In the genomic region with DNA sequence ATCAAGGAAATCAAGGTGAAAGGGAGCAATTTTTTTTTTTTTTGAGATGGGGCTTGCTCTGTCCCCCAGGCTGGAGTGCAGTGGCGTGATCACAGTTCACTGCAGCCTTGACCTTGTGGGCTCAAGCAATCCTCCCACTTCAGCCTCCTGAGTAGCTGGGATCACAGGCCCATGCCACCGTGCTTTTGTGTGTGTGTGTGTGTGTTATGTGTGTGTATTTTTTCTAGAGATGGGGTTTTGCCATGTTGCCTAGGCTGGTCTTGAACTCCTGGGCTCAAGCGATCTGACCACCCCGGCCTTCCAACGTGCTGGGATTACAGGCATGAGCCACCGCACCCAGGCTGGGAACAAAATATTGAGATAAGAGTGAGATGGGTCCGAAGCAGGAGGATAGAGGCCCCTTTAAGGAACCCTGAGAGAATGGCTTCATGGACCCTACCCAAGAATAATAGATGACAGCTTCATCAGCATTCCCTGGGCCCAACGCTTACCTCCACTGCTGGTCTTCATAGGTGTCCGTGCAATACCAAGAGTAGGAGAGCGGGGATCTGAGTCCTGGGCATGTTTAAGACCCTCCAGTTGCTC, we compare ENCODE assay signal across 1 cellular context.
TF ChIP-seq lines count a peak whose summit lies in the region.

No MANE protein-coding gene starts in this region.

TF ChIP-seq in HCT116, 20 proteins besides CTCF, POLR2A, EP300 and RAD21:
- TF ChIP-seq SP1 (IDR thresholded peaks at IDR 0.05; ENCODE audit: low read depth): no peak
- no peak for TF ChIP-seq POLR2AphosphoS5 (IDR thresholded peaks at IDR 0.05; ENCODE audit: low read depth, low read length)
- no peak for TF ChIP-seq SRF (IDR thresholded peaks at IDR 0.05; ENCODE audit: low read depth)
- no peak for TF ChIP-seq REST (IDR thresholded peaks at IDR 0.05; ENCODE audit: low read depth)
- no peak for TF ChIP-seq ELF1 (IDR thresholded peaks at IDR 0.05; ENCODE audit: borderline replicate concordance, low read depth)
- TF ChIP-seq, protein P1, sequence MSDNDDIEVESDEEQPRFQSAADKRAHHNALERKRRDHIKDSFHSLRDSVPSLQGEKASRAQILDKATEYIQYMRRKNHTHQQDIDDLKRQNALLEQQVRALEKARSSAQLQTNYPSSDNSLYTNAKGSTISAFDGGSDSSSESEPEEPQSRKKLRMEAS (IDR thresholded peaks at IDR 0.05): no peak
- no peak for TF ChIP-seq JUND (IDR thresholded peaks at IDR 0.05)
- TF ChIP-seq ATF3 (IDR thresholded peaks at IDR 0.05): no peak
- TF ChIP-seq ZFX (IDR thresholded peaks at IDR 0.05): no peak
- TF ChIP-seq CEBPB (IDR thresholded peaks at IDR 0.05; ENCODE audit: low read depth): no peak
- no peak for TF ChIP-seq FOSL1 (IDR thresholded peaks at IDR 0.05; ENCODE audit: low read depth)
TF ChIP-seq in HCT116: peak in this region for 0.
